In genomic region chr1:77021637-77022036, GRCh38 we compare ENCODE assay signal across 20 cellular contexts.
"Had no signal": no experiment of that assay in that cellular context is flagged by ENCODE, and none has a peak within 500 bp of the region (broad histone marks: within the 10 kb centered on the region; RNA-seq: fewer than 3 reads in every experiment).

No MANE protein-coding gene starts in this region.

- H3K4me3 ChIP-seq: coronary artery, dorsolateral prefrontal cortex, esophagus squamous epithelium, gastrocnemius medialis, heart left ventricle, hepatocyte, left lung, lower lobe of right lung had no signal

- H3K27ac ChIP-seq: coronary artery, dorsolateral prefrontal cortex, esophagus squamous epithelium, gastrocnemius medialis, heart left ventricle, hepatocyte, left lung, lower lobe of right lung had no signal

- H3K4me3 Mint-ChIP-seq: immature natural killer cell; naive thymus-derived CD4-positive, alpha-beta T cell had no signal

- H3K27me3 ChIP-seq: dorsolateral prefrontal cortex, esophagus squamous epithelium, gastrocnemius medialis, hepatocyte, left lung had no signal

- H3K79me2 ChIP-seq: hepatocyte had no signal

- DNase-seq: dermis blood vessel endothelial cell; dorsolateral prefrontal cortex; effector CD4-positive, alpha-beta T cell; effector memory CD4-positive, alpha-beta T cell; esophagus squamous epithelium; foreskin fibroblast; foreskin melanocyte; gastrocnemius medialis; heart left ventricle; hypothalamus; immature natural killer cell; left cardiac atrium; left lung; left ventricle myocardium superior; lower lobe of right lung; mesenchymal stem cell; midbrain; naive thymus-derived CD4-positive, alpha-beta T cell had no signal

- H3K9me3 Mint-ChIP-seq: naive thymus-derived CD4-positive, alpha-beta T cell had no signal

- H3K36me3 Mint-ChIP-seq: immature natural killer cell; naive thymus-derived CD4-positive, alpha-beta T cell had no signal

- H3K4me2 ChIP-seq: hepatocyte had no signal

- H3K4me1 ChIP-seq: esophagus squamous epithelium, gastrocnemius medialis, heart left ventricle, left lung, lower lobe of right lung had no signal

- H3K36me3 ChIP-seq: esophagus squamous epithelium, gastrocnemius medialis, heart left ventricle, left lung, lower lobe of right lung had no signal

- H3K4me1 Mint-ChIP-seq: immature natural killer cell; naive thymus-derived CD4-positive, alpha-beta T cell had no signal

- H3K27ac Mint-ChIP-seq: immature natural killer cell; naive thymus-derived CD4-positive, alpha-beta T cell had no signal
